Comparison of ENCODE assay signal across 21 cellular contexts in genomic region chr3:53715815-53716483, GRCh38.
DNase-seq lines count a peak whose midpoint lies in the region; ATAC-seq, FAIRE-seq and TF ChIP-seq lines count a peak whose summit lies in the region.
"Had no signal": no experiment of that assay in that cellular context is flagged by ENCODE, and none has a peak within 500 bp of the region (broad histone marks: within the 10 kb centered on the region; RNA-seq: fewer than 3 reads in every experiment).

No MANE protein-coding gene starts in this region.

- TF ChIP-seq CTCF in cardiac fibroblast (IDR thresholded peaks at IDR 0.05; ENCODE audit: low read depth, low read length), result no peak

- H4K91ac ChIP-seq in neuronal stem cell (ENCODE audit: low read depth, low read length, poor library complexity), result no peak overlapping the region

- H2AFZ ChIP-seq in neuronal stem cell (ENCODE audit: low read length), result peak overlapping the region; percentile 38

- H3K14ac ChIP-seq in neuronal stem cell (ENCODE audit: low read length), result no peak overlapping the region

- H3K4me3 ChIP-seq in cardiac fibroblast (replicated peaks in 1 of 2; ENCODE audit: low read depth in 2 of 2, low read length in 2 of 2) (no peak overlapping the region), neuronal stem cell (ENCODE audit: low read length in 2 of 2) (no peak overlapping the region)
- H3K4me3 ChIP-seq: colonic mucosa, gastroesophageal sphincter, MG63 had no signal

- no peak overlapping the region for H2BK15ac ChIP-seq in neuronal stem cell (ENCODE audit: low read length)

- H3K23ac ChIP-seq in neuronal stem cell (ENCODE audit: low read depth, low read length, poor library complexity), result no peak overlapping the region

- no peaks in the 10 kb centered on the region for H3K27me3 ChIP-seq in neuronal stem cell (ENCODE audit: control insufficient read depth in 3 of 3, insufficient read depth in 3 of 3, low read depth in 1 of 3, low read length in 3 of 3)
- H3K27me3 ChIP-seq: colonic mucosa, gastroesophageal sphincter, MG63 had no signal

- no peak overlapping the region for H2BK120ac ChIP-seq in neuronal stem cell (ENCODE audit: low read depth, low read length)

- ATAC-seq in HG02588 (IDR thresholded peaks at IDR 0.05; ENCODE audit: unreplicated experiment) (no peak), GM18511 (IDR thresholded peaks at IDR 0.05; ENCODE audit: unreplicated experiment) (no peak)
- ATAC-seq: gastroesophageal sphincter; HCT116; naive thymus-derived CD8-positive, alpha-beta T cell had no signal

- H3K27ac ChIP-seq in neuronal stem cell (replicated peaks; ENCODE audit: low read length), result no peak overlapping the region
- H3K27ac ChIP-seq: colonic mucosa, gastroesophageal sphincter, VCaP had no signal

- no peak overlapping the region for H3K9ac ChIP-seq in neuronal stem cell (ENCODE audit: low read depth, low read length, poor library complexity)

- no peaks in the 10 kb centered on the region for H3K79me1 ChIP-seq in neuronal stem cell (ENCODE audit: low read depth, low read length)

- H3K36me3 ChIP-seq in neuronal stem cell (replicated peaks in 1 of 2; ENCODE audit: control insufficient read depth in 2 of 2, insufficient read depth in 2 of 2, low read length in 2 of 2), result no peaks in the 10 kb centered on the region
- H3K36me3 ChIP-seq: colonic mucosa, gastroesophageal sphincter, MG63 had no signal

- H3K18ac ChIP-seq in neuronal stem cell (ENCODE audit: low read length), result peak overlapping the region; percentile 71

- peaks cover 2 to 3% of the 10 kb centered on the region in 2 donors for H3K4me1 ChIP-seq in neuronal stem cell (ENCODE audit: control insufficient read depth in 2 of 2, insufficient read depth in 1 of 2, low read depth in 1 of 2, low read length in 2 of 2)
- H3K4me1 ChIP-seq: colonic mucosa, gastroesophageal sphincter had no signal

- H3K4ac ChIP-seq in neuronal stem cell (ENCODE audit: low read length), result no peak overlapping the region

- DNase-seq in AG08396 (ENCODE audit: low spot score) (peak; percentile 27), NCI-H2227 treated with DMSO at 0.1 percent for 48 hours (lab: John Stamatoyannopoulos, UW) (peak; percentile 10), cardiac fibroblast (ENCODE audit: low read depth in 2 of 2) (peak; percentile 16 to 36), neuronal stem cell (ENCODE audit: low spot score) (no peak), RCC 7860 (ENCODE audit: low spot score) (no peak), NCI-H1092 treated with DMSO at 0.1 percent for 48 hours (lab: John Stamatoyannopoulos, UW) (no peak)
- DNase-seq: activated CD4-positive, alpha-beta memory T cell treated with anti-CD3 and anti-CD28 coated beads, Interleukin-2, amount 10 ng/mL, durations not matched to agents 7 days and 5 days; activated naive CD4-positive, alpha-beta T cell treated with anti-CD3 and anti-CD28 coated beads, Interleukin-2, amount 10 ng/mL, durations not matched to agents 7 days and 5 days; activated T-cell treated with anti-CD3 and anti-CD28 coated beads, Interleukin-2, amount 50 U/mL, for 1 hour; aorta; CD4-positive, CD25-positive, alpha-beta regulatory T cell; colonic mucosa; MG63; naive thymus-derived CD8-positive, alpha-beta T cell; NCI-H1436 treated with DMSO at 0.1 percent for 48 hours had no signal

- H2AK5ac ChIP-seq in neuronal stem cell (ENCODE audit: low read depth, low read length), result no peak overlapping the region

- H3K4me2 ChIP-seq in neuronal stem cell (ENCODE audit: insufficient read depth, low read length, poor library complexity, severe bottlenecking), result no peak overlapping the region

- H4K8ac ChIP-seq in neuronal stem cell (ENCODE audit: low read depth, low read length), result no peak overlapping the region

- no peaks in the 10 kb centered on the region for H3K9me3 ChIP-seq in neuronal stem cell (replicated peaks in 1 of 2; ENCODE audit: control insufficient read depth in 2 of 2, insufficient read depth in 1 of 2, low read depth in 1 of 2, low read length in 2 of 2)
- H3K9me3 ChIP-seq: colonic mucosa, gastroesophageal sphincter, MG63 had no signal

- H2BK5ac ChIP-seq in neuronal stem cell (ENCODE audit: low read length), result no peak overlapping the region

- WGBS in neuronal stem cell (ENCODE audit: extremely low coverage in 2 of 2, insufficient read length in 2 of 2, insufficient replicate concordance in 1 of 2), 2 donors, result no CpG with 5 or more reads among the region's 5 CpGs

- FAIRE-seq in RCC 7860 (lab: Jason Lieb, UNC), result no peak
- FAIRE-seq: urothelium cell line had no signal

- H2BK12ac ChIP-seq in neuronal stem cell (ENCODE audit: low read length), result no peak overlapping the region

Comparison
In these comparisons a context has a peak if more than half of its experiments do, and no peak if none do; other contexts are left out.
1. DNase-seq: peak in AG08396 (single experiment), NCI-H2227 treated with DMSO at 0.1 percent for 48 hours (single experiment) and cardiac fibroblast (2 of 2); none in neuronal stem cell (single experiment), RCC 7860 (single experiment) and NCI-H1092 treated with DMSO at 0.1 percent for 48 hours (single experiment).